ENCODE assay signal across 18 cellular contexts in genomic region chr17:72255481-72255880, GRCh38.
DNase-seq lines count a peak whose midpoint lies in the region; ATAC-seq, FAIRE-seq and TF ChIP-seq lines count a peak whose summit lies in the region.
"Had no signal": no experiment of that assay in that cellular context is flagged by ENCODE, and none has a peak within 500 bp of the region (broad histone marks: within the 10 kb centered on the region; RNA-seq: fewer than 3 reads in every experiment).

No MANE protein-coding gene starts in this region.

- H3K9me3 ChIP-seq in colonic mucosa (no peaks in the 10 kb centered on the region), small intestine (ENCODE audit: control insufficient read depth, low read depth) (no peaks in the 10 kb centered on the region), gastrocnemius medialis (no peaks in the 10 kb centered on the region)
- H3K9me3 ChIP-seq: SK-N-SH had no signal

- no peak for TF ChIP-seq CTCF in colonic mucosa (IDR thresholded peaks at IDR 0.05)
- no peak for TF ChIP-seq CTCF in gastrocnemius medialis (IDR thresholded peaks at IDR 0.05 in 4 of 5, conservative IDR thresholded peaks at IDR 0.05 in 1 of 5)

- WGBS in small intestine, 3 donors, result 15 to 61% (median 30%) methylated on average over 3 of the region's 3 CpGs

- no peak overlapping the region for H3K4me3 ChIP-seq in colonic mucosa
- no peak overlapping the region for H3K4me3 ChIP-seq in small intestine (ENCODE audit: low read depth in 1 of 2, low read length in 2 of 2)
- H3K4me3 ChIP-seq in gastrocnemius medialis, result no peak overlapping the region
- H3K4me3 ChIP-seq: BLaER1 treated with 17β-estradiol and CSF1 and Interleukin-3, amounts not matched to agents 10 nM and 100 nM; PC-9 had no signal

- DNase-seq in NCI-H1417 (lab: John Stamatoyannopoulos, UW), result peak; percentile 4 to 34 (median 11)
- no peak for DNase-seq in NCI-H1417 treated with DMSO at 0.1 percent for 48 hours (lab: John Stamatoyannopoulos, UW)
- peak; percentile 50 for DNase-seq in NCI-H345 (lab: John Stamatoyannopoulos, UW)
- peak; percentile 30 for DNase-seq in colonic mucosa
- peak; percentile 54 for DNase-seq in small intestine
- no peak for DNase-seq in gastrocnemius medialis
- DNase-seq: H7, NCI-H1436 treated with DMSO at 0.1 percent for 48 hours, NCI-H2171 treated with DMSO at 0.1 percent for 48 hours, NCI-H524 treated with DMSO at 0.1 percent for 48 hours, PC-9, Right ventricle myocardium superior, SK-N-SH, T-helper 1 cell had no signal

- intact Hi-C loops in colonic mucosa (cut with DNase I), result loop anchor here (5.0 kb wide), 1 partner anchor 172 kb away; no protein-coding TSS in a partner anchor
- intact Hi-C loops in gastrocnemius medialis (cut with DNase I; ENCODE audit: low total_unique reads), result no loop called here

- FAIRE-seq in small intestine (lab: Jason Lieb, UNC), result no peak

- H3K36me3 ChIP-seq in colonic mucosa, result no peaks in the 10 kb centered on the region
- no peaks in the 10 kb centered on the region for H3K36me3 ChIP-seq in small intestine (ENCODE audit: control insufficient read depth in 2 of 2, insufficient read depth in 2 of 2, low read length in 2 of 2)
- H3K36me3 ChIP-seq in gastrocnemius medialis, result no peaks in the 10 kb centered on the region
- H3K36me3 ChIP-seq: BLaER1 treated with 17β-estradiol and CSF1 and Interleukin-3, amounts not matched to agents 10 nM and 100 nM had no signal

- H3K4me1 ChIP-seq in colonic mucosa (peaks cover 4% of the 10 kb centered on the region), small intestine (ENCODE audit: control insufficient read depth in 2 of 2, insufficient read depth in 1 of 2, low read depth in 1 of 2, low read length in 1 of 2) (peaks cover 0 to 5% of the 10 kb centered on the region in 2 donors), gastrocnemius medialis (no peaks in the 10 kb centered on the region)
- H3K4me1 ChIP-seq: BLaER1 treated with 17β-estradiol and CSF1 and Interleukin-3, amounts not matched to agents 10 nM and 100 nM had no signal

- no peak for TF ChIP-seq POLR2A in gastrocnemius medialis (IDR thresholded peaks at IDR 0.05)

- H3K27ac ChIP-seq in colonic mucosa (peak overlapping the region; percentile 13), small intestine (ENCODE audit: low read depth in 1 of 2, low read length in 1 of 2) (peak overlapping the region; percentile 24 to 66), gastrocnemius medialis (no peak overlapping the region)
- H3K27ac ChIP-seq: 22Rv1; BLaER1 treated with 17β-estradiol and CSF1 and Interleukin-3, amounts not matched to agents 10 nM and 100 nM; PC-9 had no signal

- in situ Hi-C loops in gastrocnemius medialis (cut with MboI; ENCODE audit: low sequenced_read_pairs in 4 of 4), result no loop called here

- H3K27me3 ChIP-seq in colonic mucosa (no peaks in the 10 kb centered on the region), small intestine (ENCODE audit: control insufficient read depth in 2 of 2, insufficient read depth in 2 of 2, low read length in 2 of 2) (no peaks in the 10 kb centered on the region), gastrocnemius medialis (no peaks in the 10 kb centered on the region)
- H3K27me3 ChIP-seq: BLaER1 treated with 17β-estradiol and CSF1 and Interleukin-3, amounts not matched to agents 10 nM and 100 nM had no signal

- peak overlapping the region in 1 of 2 donors; percentile 55 for H3K9ac ChIP-seq in colonic mucosa (ENCODE audit: low read depth in 2 of 2, low read length in 2 of 2)
- H3K9ac ChIP-seq: BLaER1 treated with 17β-estradiol and CSF1 and Interleukin-3, amounts not matched to agents 10 nM and 100 nM; SK-N-SH had no signal

- no peak for ATAC-seq in GM19035 (IDR thresholded peaks at IDR 0.05; ENCODE audit: unreplicated experiment)
- no peak for ATAC-seq in activated CD4-positive, CD25-positive, alpha-beta regulatory T cell treated with anti-CD3 and anti-CD28 coated beads, Interleukin-2, amount 50 U/mL, for 24 hours
- no peak for ATAC-seq in gastrocnemius medialis

Comparison
In these comparisons a context has a peak if more than half of its experiments do, and no peak if none do; other contexts are left out.
1. DNase-seq: peak in NCI-H1417 (3 of 3), NCI-H345 (single experiment), colonic mucosa (single experiment) and small intestine (single experiment); none in NCI-H1417 treated with DMSO at 0.1 percent for 48 hours (single experiment) and gastrocnemius medialis (0 of 2).
2. H3K27ac ChIP-seq: peak in colonic mucosa (single experiment) and small intestine (2 of 2); none in gastrocnemius medialis (0 of 4).